Comparison of ENCODE assay signal across 19 cellular contexts in genomic region chr15:93587046-93587445, GRCh38.
"Had no signal": no experiment of that assay in that cellular context is flagged by ENCODE, and none has a peak within 500 bp of the region (broad histone marks: within the 10 kb centered on the region; RNA-seq: fewer than 3 reads in every experiment).

No MANE protein-coding gene starts in this region.

- H3K27ac Mint-ChIP-seq: activated CD4-positive, alpha-beta T cell treated with anti-CD3 and anti-CD28 coated beads, Interleukin-2, amount 10 ng/mL, durations not matched to agents 7 days and 5 days; activated CD8-positive, alpha-beta T cell treated with anti-CD3 and anti-CD28 coated beads, Interleukin-2, amount 10 ng/mL, durations not matched to agents 7 days and 5 days; activated naive CD4-positive, alpha-beta T cell treated with anti-CD3 and anti-CD28 coated beads, Interleukin-2, amount 10 ng/mL, durations not matched to agents 7 days and 5 days; activated T-cell treated with anti-CD3 and anti-CD28 coated beads, Interleukin-2, amount 50 U/mL, for 24 hours; immature natural killer cell; mesothelial cell of epicardium; natural killer cell treated with Interleukin-12 subunit alpha and Interleukin-12 subunit beta and Interleukin-15 and Interleukin-18, amount 100 ng/mL, for 72 hours had no signal

- H3K4me3 ChIP-seq: ascending aorta, gastroesophageal sphincter, lung, thyroid gland had no signal

- H3K27me3 ChIP-seq: ascending aorta, gastroesophageal sphincter, thyroid gland had no signal

- H3K9me3 ChIP-seq: ascending aorta, gastroesophageal sphincter, thyroid gland had no signal

- H3K9me3 Mint-ChIP-seq: activated CD4-positive, alpha-beta T cell treated with anti-CD3 and anti-CD28 coated beads, Interleukin-2, amount 10 ng/mL, durations not matched to agents 7 days and 5 days; activated naive CD4-positive, alpha-beta T cell treated with anti-CD3 and anti-CD28 coated beads, Interleukin-2, amount 10 ng/mL, durations not matched to agents 7 days and 5 days; activated T-cell treated with anti-CD3 and anti-CD28 coated beads, Interleukin-2, amount 50 U/mL, for 24 hours; natural killer cell treated with Interleukin-12 subunit alpha and Interleukin-12 subunit beta and Interleukin-15 and Interleukin-18, amount 100 ng/mL, for 72 hours had no signal

- H3K27ac ChIP-seq: ascending aorta, gastroesophageal sphincter, parathyroid adenoma, thyroid gland had no signal

- H3K36me3 Mint-ChIP-seq: activated naive CD4-positive, alpha-beta T cell treated with anti-CD3 and anti-CD28 coated beads, Interleukin-2, amount 10 ng/mL, durations not matched to agents 7 days and 5 days; immature natural killer cell; mesothelial cell of epicardium; natural killer cell treated with Interleukin-12 subunit alpha and Interleukin-12 subunit beta and Interleukin-15 and Interleukin-18, amount 100 ng/mL, for 72 hours had no signal

- H3K4me3 Mint-ChIP-seq: activated CD4-positive, alpha-beta T cell treated with anti-CD3 and anti-CD28 coated beads, Interleukin-2, amount 10 ng/mL, durations not matched to agents 7 days and 5 days; activated CD8-positive, alpha-beta T cell treated with anti-CD3 and anti-CD28 coated beads, Interleukin-2, amount 10 ng/mL, durations not matched to agents 7 days and 5 days; activated naive CD4-positive, alpha-beta T cell treated with anti-CD3 and anti-CD28 coated beads, Interleukin-2, amount 10 ng/mL, durations not matched to agents 7 days and 5 days; activated T-cell treated with anti-CD3 and anti-CD28 coated beads, Interleukin-2, amount 50 U/mL, for 24 hours; immature natural killer cell; mesothelial cell of epicardium; natural killer cell treated with Interleukin-12 subunit alpha and Interleukin-12 subunit beta and Interleukin-15 and Interleukin-18, amount 100 ng/mL, for 72 hours had no signal

- H3K27me3 Mint-ChIP-seq: activated CD4-positive, alpha-beta T cell treated with anti-CD3 and anti-CD28 coated beads, Interleukin-2, amount 10 ng/mL, durations not matched to agents 7 days and 5 days; activated naive CD4-positive, alpha-beta T cell treated with anti-CD3 and anti-CD28 coated beads, Interleukin-2, amount 10 ng/mL, durations not matched to agents 7 days and 5 days had no signal

- H3K79me2 ChIP-seq: parathyroid adenoma had no signal

- DNase-seq: activated CD4-positive, alpha-beta T cell treated with anti-CD3 and anti-CD28 coated beads, Interleukin-2, amount 10 ng/mL, durations not matched to agents 7 days and 5 days; activated CD8-positive, alpha-beta T cell treated with anti-CD3 and anti-CD28 coated beads, Interleukin-2, amount 10 ng/mL, durations not matched to agents 7 days and 5 days; activated naive CD4-positive, alpha-beta T cell treated with anti-CD3 and anti-CD28 coated beads, Interleukin-2, amount 10 ng/mL, durations not matched to agents 7 days and 5 days; activated T-cell treated with anti-CD3 and anti-CD28 coated beads, Interleukin-2, amount 50 U/mL, for 24 hours; cortex of kidney; immature natural killer cell; kidney glomerular epithelial cell; stimulated activated CD4-positive, alpha-beta T cell treated with anti-CD3 and anti-CD28 coated beads, Interleukin-12 subunit alpha, Interleukin-12 subunit beta, amount 100 ng/mL, for 4 hours; stimulated activated CD4-positive, alpha-beta T cell treated with anti-CD3 and anti-CD28 coated beads, Interleukin-1b, Interleukin-23, amount 100 ng/mL, for 48 hours; stimulated activated CD8-positive, alpha-beta memory T cell treated with anti-CD3 and anti-CD28 coated beads, Interleukin-4, amount 100 ng/mL, for 48 hours; stimulated activated naive CD4-positive, alpha-beta T cell; thyroid gland had no signal

- ATAC-seq: activated CD4-positive, CD25-positive, alpha-beta regulatory T cell treated with anti-CD3 and anti-CD28 coated beads, Interleukin-2, amount 50 U/mL, for 24 hours; activated CD8-positive, alpha-beta T cell treated with anti-CD3 and anti-CD28 coated beads, Interleukin-2, amount 10 ng/mL, durations not matched to agents 7 days and 5 days; gastroesophageal sphincter; natural killer cell treated with Interleukin-12 subunit alpha and Interleukin-12 subunit beta and Interleukin-15 and Interleukin-18, amount 100 ng/mL, for 72 hours had no signal

- H3K36me3 ChIP-seq: ascending aorta, gastroesophageal sphincter, thyroid gland had no signal

- H3K4me1 Mint-ChIP-seq: activated CD4-positive, alpha-beta T cell treated with anti-CD3 and anti-CD28 coated beads, Interleukin-2, amount 10 ng/mL, durations not matched to agents 7 days and 5 days; activated naive CD4-positive, alpha-beta T cell treated with anti-CD3 and anti-CD28 coated beads, Interleukin-2, amount 10 ng/mL, durations not matched to agents 7 days and 5 days; immature natural killer cell had no signal

- H3K4me1 ChIP-seq: ascending aorta, gastroesophageal sphincter, parathyroid adenoma, thyroid gland had no signal

- H3K9ac ChIP-seq: parathyroid adenoma had no signal

- H2AFZ ChIP-seq: parathyroid adenoma had no signal
